Comparison of ENCODE assay signal across 15 cellular contexts in the genomic region with DNA sequence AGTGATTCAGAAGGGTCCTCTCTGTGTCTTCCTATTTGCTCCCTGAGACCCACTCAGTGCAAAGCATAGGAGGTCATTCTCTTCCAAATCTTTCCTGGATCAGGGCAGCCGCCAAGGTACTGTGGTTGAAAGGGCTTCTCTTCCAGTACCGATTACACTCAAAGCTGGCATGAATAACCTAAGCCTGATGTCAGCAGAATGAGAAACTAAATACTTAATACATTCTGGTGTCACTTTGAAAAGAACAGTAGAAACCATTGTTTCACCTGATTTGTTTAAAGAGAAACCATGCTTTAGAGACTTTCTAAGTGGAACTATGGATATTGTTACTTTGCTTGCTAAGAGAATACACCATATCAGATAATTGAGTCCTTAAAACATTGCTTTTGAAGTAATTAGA. TPM values are rescaled to one million over a fixed set of nuclear protein-coding genes. Genes with fewer than 3 reads are reported as not detected.
A peak's percentile ranks its signal among the peaks of the same experiment; 100 is the strongest.
DNase-seq lines count a peak whose midpoint lies in the region; ATAC-seq, FAIRE-seq and TF ChIP-seq lines count a peak whose summit lies in the region.
"Had no signal": no experiment of that assay in that cellular context is flagged by ENCODE, and none has a peak within 500 bp of the region (broad histone marks: within the 10 kb centered on the region; RNA-seq: fewer than 3 reads in every experiment).

No MANE protein-coding gene starts in this region.

- intact Hi-C loops in CD8-positive, alpha-beta T cell (cut with DNase I, micrococcal nuclease) = no loop called here
- intact Hi-C loops in Panc1 (cut with micrococcal nuclease; ENCODE audit: unreplicated experiment) = no loop called here

- no peak overlapping the region for H3K4me3 ChIP-seq in CD8-positive, alpha-beta T cell (ENCODE audit: low read depth, low read length)
- H3K4me3 ChIP-seq in Panc1 (ENCODE audit: low read depth in 2 of 2, low read length in 2 of 2) = no peak overlapping the region
- no peak overlapping the region for H3K4me3 ChIP-seq in parathyroid adenoma (ENCODE audit: low read depth, low read length)
- H3K4me3 ChIP-seq: tibial nerve had no signal

- H3K27ac ChIP-seq in CD8-positive, alpha-beta T cell (ENCODE audit: low read depth, low read length) = no peak overlapping the region
- peak overlapping the region; percentile 73 for H3K27ac ChIP-seq in Panc1 (ENCODE audit: low read length)
- peak overlapping the region; percentile 99 for H3K27ac ChIP-seq in cingulate gyrus (ENCODE audit: low read depth, low read length)
- H3K27ac ChIP-seq in parathyroid adenoma = peak overlapping the region; percentile 66

- H3K4me3 Mint-ChIP-seq in CD8-positive, alpha-beta T cell = no peak overlapping the region
- H3K4me3 Mint-ChIP-seq: activated CD4-positive, alpha-beta T cell treated with anti-CD3 and anti-CD28 coated beads, Interleukin-2, amount 10 ng/mL, durations not matched to agents 24 days and 14 days; CD4-positive, CD25-positive, alpha-beta regulatory T cell had no signal

- no peaks in the 10 kb centered on the region for H3K4me1 ChIP-seq in CD8-positive, alpha-beta T cell (ENCODE audit: insufficient read depth, low read length)
- peaks cover 20% of the 10 kb centered on the region for H3K4me1 ChIP-seq in Panc1 (ENCODE audit: control insufficient read depth, insufficient read depth, low read length)
- H3K4me1 ChIP-seq in parathyroid adenoma = peaks cover 23% of the 10 kb centered on the region

- no peaks in the 10 kb centered on the region for H3K9me3 Mint-ChIP-seq in CD8-positive, alpha-beta T cell
- H3K9me3 Mint-ChIP-seq: activated CD4-positive, alpha-beta T cell treated with anti-CD3 and anti-CD28 coated beads, Interleukin-2, amount 10 ng/mL, durations not matched to agents 24 days and 14 days had no signal

- H2AFZ ChIP-seq in parathyroid adenoma = no peak overlapping the region

- no peaks in the 10 kb centered on the region for H3K4me1 Mint-ChIP-seq in CD8-positive, alpha-beta T cell (ENCODE audit: low read depth)

- H3K36me3 Mint-ChIP-seq in CD8-positive, alpha-beta T cell = peaks cover 43% of the 10 kb centered on the region

- POLR2A ChIA-PET in CD8-positive, alpha-beta T cell (lab: Charles Lee) = no interaction called here
- POLR2A ChIA-PET in Panc1 (lab: Charles Lee) = no interaction called here

- no peak for ATAC-seq in CD8-positive, alpha-beta T cell
- peak; percentile 41; the same call in 1 of the 2 replicates for ATAC-seq in Panc1
- ATAC-seq: left lobe of liver had no signal

- in situ Hi-C loops in Panc1 (cut with HindIII; ENCODE audit: low pct_unique_long_range_greater_than_20kb, low sequenced_read_pairs) = no loop called here

- no peak overlapping the region for H3K9ac ChIP-seq in parathyroid adenoma

- peaks cover 13% of the 10 kb centered on the region for H3K79me2 ChIP-seq in parathyroid adenoma

- TF ChIP-seq CTCF in CD8-positive, alpha-beta T cell (IDR thresholded peaks at IDR 0.05) = no peak
- TF ChIP-seq CTCF in Panc1 (IDR thresholded peaks at IDR 0.05) = no peak
- TF ChIP-seq CTCF in parathyroid adenoma (IDR thresholded peaks at IDR 0.05) = no peak

- no peak overlapping the region for H3K4me2 ChIP-seq in parathyroid adenoma (ENCODE audit: low read length)

- peaks cover 4% of the 10 kb centered on the region for H3K36me3 ChIP-seq in CD8-positive, alpha-beta T cell (ENCODE audit: insufficient read depth, low read length)
- H3K36me3 ChIP-seq in Panc1 (ENCODE audit: control insufficient read depth, insufficient read depth, low read length) (no peaks in the 10 kb centered on the region), parathyroid adenoma (ENCODE audit: control insufficient read depth, insufficient read depth, low read length) (no peaks in the 10 kb centered on the region)
- H3K36me3 ChIP-seq: tibial nerve had no signal

- H3K9me3 ChIP-seq in CD8-positive, alpha-beta T cell (ENCODE audit: low read length) = no peaks in the 10 kb centered on the region
- no peaks in the 10 kb centered on the region for H3K9me3 ChIP-seq in Panc1 (ENCODE audit: control insufficient read depth, insufficient read depth, low read depth, low read length)
- H3K9me3 ChIP-seq in parathyroid adenoma (ENCODE audit: control insufficient read depth, low read length) = no peaks in the 10 kb centered on the region
- H3K9me3 ChIP-seq: tibial nerve had no signal

- H3K27ac Mint-ChIP-seq in CD8-positive, alpha-beta T cell = peak overlapping the region; percentile 35
- H3K27ac Mint-ChIP-seq: activated CD4-positive, alpha-beta T cell treated with anti-CD3 and anti-CD28 coated beads, Interleukin-2, amount 10 ng/mL, durations not matched to agents 24 days and 14 days; CD4-positive, CD25-positive, alpha-beta regulatory T cell had no signal

- CTCF ChIA-PET in CD8-positive, alpha-beta T cell (lab: Charles Lee) = no interaction called here
- CTCF ChIA-PET in Panc1 (lab: Charles Lee) = no interaction called here

- no peak for DNase-seq in CD8-positive, alpha-beta T cell
- DNase-seq in Panc1 (ENCODE audit: low read depth, low spot score) (no peak), GM19239 (ENCODE audit: insufficient read length, low spot score) (no peak), amniotic stem cell (lab: John Stamatoyannopoulos, UW) (no peak), NCI-H1694 treated with DMSO at 0.1 percent for 48 hours (lab: John Stamatoyannopoulos, UW) (no peak)
- no peak for DNase-seq in activated CD4-positive, alpha-beta T cell treated with anti-CD3 and anti-CD28 coated beads for 4 hours
- DNase-seq: activated CD4-positive, alpha-beta T cell treated with anti-CD3 and anti-CD28 coated beads, Interleukin-2, amount 10 ng/mL, durations not matched to agents 24 days and 14 days; activated naive CD4-positive, alpha-beta T cell treated with Interleukin-2 at 50 U/mL for 16 hours; CD4-positive, CD25-positive, alpha-beta regulatory T cell; NCI-H2171 had no signal

- FAIRE-seq in GM19239 (lab: Jason Lieb, UNC) = no peak
- FAIRE-seq: GM12891 had no signal

- no peaks in the 10 kb centered on the region for H3K27me3 Mint-ChIP-seq in CD8-positive, alpha-beta T cell (ENCODE audit: low read depth)
- H3K27me3 Mint-ChIP-seq: activated CD4-positive, alpha-beta T cell treated with anti-CD3 and anti-CD28 coated beads, Interleukin-2, amount 10 ng/mL, durations not matched to agents 24 days and 14 days; CD4-positive, CD25-positive, alpha-beta regulatory T cell had no signal

- no TSS peak for BruUV-seq in Panc1 (replicated peaks; lab: Mats Ljungman, UMichigan)

- H3K27me3 ChIP-seq in CD8-positive, alpha-beta T cell (ENCODE audit: insufficient read depth, low read length) = no peaks in the 10 kb centered on the region
- H3K27me3 ChIP-seq in Panc1 (ENCODE audit: control insufficient read depth, insufficient read depth, low read length) = no peaks in the 10 kb centered on the region
- no peaks in the 10 kb centered on the region for H3K27me3 ChIP-seq in parathyroid adenoma (ENCODE audit: control insufficient read depth, insufficient read depth, low read length)
- H3K27me3 ChIP-seq: tibial nerve had no signal

RNA-seq across cellular contexts. Expression of a gene that starts 50.2 kb away (rescaled TPM):
- total RNA-seq in CD8-positive, alpha-beta T cell = 10 to 100 TPM; 32.5 to 33.2 TPM
- total RNA-seq in Panc1 (2021; ENCODE audit: unreplicated experiment) = 66.6 TPM
- 67.2 TPM for polyA plus RNA-seq in Panc1 (2012; ENCODE audit: insufficient read length)

RNA-seq across cellular contexts. Expression of a gene that starts 50.8 kb away (rescaled TPM):
- 10 to 100 TPM; 14.9 to 15.0 TPM for total RNA-seq in CD8-positive, alpha-beta T cell
- total RNA-seq in Panc1 (2021; ENCODE audit: unreplicated experiment) = 14.2 TPM
- polyA plus RNA-seq in Panc1 (2012; ENCODE audit: insufficient read length) = 11.6 TPM
